In the genomic region with DNA sequence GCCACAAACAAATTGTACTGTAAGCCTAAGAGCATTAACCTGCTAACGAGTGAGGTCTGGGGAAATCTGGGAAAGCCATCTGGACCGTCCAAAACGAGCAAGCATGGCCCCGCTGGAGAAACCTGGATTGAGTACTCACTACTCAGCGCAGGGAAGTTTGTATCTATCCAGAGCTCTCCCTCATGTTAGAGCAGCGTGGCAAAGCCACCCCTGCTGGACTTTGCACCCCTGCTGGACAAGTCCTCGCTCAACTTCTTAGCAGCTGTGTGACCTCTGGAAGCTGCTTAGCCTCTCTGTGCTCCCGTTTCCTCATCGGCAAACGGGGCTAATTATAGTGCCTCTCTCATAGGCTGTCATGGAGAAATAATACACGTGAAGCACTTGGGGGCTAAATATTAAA, we compare ENCODE assay signal across 3 cellular contexts.
TF ChIP-seq lines count a peak whose summit lies in the region.

No MANE protein-coding gene starts in this region.

TF ChIP-seq in K562, 482 proteins besides CTCF, POLR2A, EP300 and RAD21:
- no peak for TF ChIP-seq ZNF778 (CRISPR knock-in tag; IDR thresholded peaks at IDR 0.05)
- no peak for TF ChIP-seq FOXJ3 (CRISPR knock-in tag; IDR thresholded peaks at IDR 0.05)
- TF ChIP-seq MEF2A (IDR thresholded peaks at IDR 0.05; ENCODE audit: control insufficient read depth, low read depth, low read length): no peak
- TF ChIP-seq, protein P1, sequence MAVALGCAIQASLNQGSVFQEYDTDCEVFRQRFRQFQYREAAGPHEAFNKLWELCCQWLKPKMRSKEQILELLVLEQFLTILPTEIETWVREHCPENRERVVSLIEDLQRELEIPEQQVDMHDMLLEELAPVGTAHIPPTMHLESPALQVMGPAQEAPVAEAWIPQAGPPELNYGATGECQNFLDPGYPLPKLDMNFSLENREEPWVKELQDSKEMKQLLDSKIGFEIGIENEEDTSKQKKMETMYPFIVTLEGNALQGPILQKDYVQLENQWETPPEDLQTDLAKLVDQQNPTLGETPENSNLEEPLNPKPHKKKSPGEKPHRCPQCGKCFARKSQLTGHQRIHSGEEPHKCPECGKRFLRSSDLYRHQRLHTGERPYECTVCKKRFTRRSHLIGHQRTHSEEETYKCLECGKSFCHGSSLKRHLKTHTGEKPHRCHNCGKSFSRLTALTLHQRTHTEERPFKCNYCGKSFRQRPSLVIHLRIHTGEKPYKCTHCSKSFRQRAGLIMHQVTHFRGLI (CRISPR knock-in tag; IDR thresholded peaks at IDR 0.05): no peak
- TF ChIP-seq HDAC2 (IDR thresholded peaks at IDR 0.05): 0 out of 2 replicates have a peak, but pooled peaks have one; percentile 37
- no peak for TF ChIP-seq TCF7 (IDR thresholded peaks at IDR 0.05; ENCODE audit: borderline replicate concordance)
- peak; percentile 91 for TF ChIP-seq BCOR (IDR thresholded peaks at IDR 0.05)
- TF ChIP-seq ZNF224 (CRISPR knock-in tag; IDR thresholded peaks at IDR 0.05): no peak
- no peak for TF ChIP-seq ZNF766 (CRISPR knock-in tag; conservative IDR thresholded peaks at IDR 0.05)
- TF ChIP-seq NCOA6 (IDR thresholded peaks at IDR 0.05): no peak
- peak; percentile 87 for TF ChIP-seq ZFP36 (IDR thresholded peaks at IDR 0.05; ENCODE audit: low read depth, low read length, partially characterized antibody)
- peak in 1 of 2 experiments; percentile 59; a peak in 1 of 4 replicates for TF ChIP-seq RCOR1 (IDR thresholded peaks at IDR 0.05; ENCODE audit: borderline replicate concordance in 1 of 2, low read depth in 2 of 2, low read length in 2 of 2)
- TF ChIP-seq TBP (optimal IDR thresholded peaks at IDR 0.05; ENCODE audit: low read depth, low read length): no peak
- TF ChIP-seq SIX5 (IDR thresholded peaks at IDR 0.05; ENCODE audit: borderline replicate concordance in 1 of 2, insufficient read depth in 1 of 2, low read depth in 1 of 2, low read length in 2 of 2): no peak
- no peak for TF ChIP-seq CEBPB (tag; IDR thresholded peaks at IDR 0.05)
- TF ChIP-seq FUS (optimal IDR thresholded peaks at IDR 0.05; ENCODE audit: low read depth, low read length): no peak
- no peak for TF ChIP-seq NUFIP1 (IDR thresholded peaks at IDR 0.05; ENCODE audit: partially characterized antibody)
- TF ChIP-seq KDM1A (IDR thresholded peaks at IDR 0.05): peak; percentile 42 to 73; a peak in 3 of 4 replicates
- TF ChIP-seq SRSF1 (IDR thresholded peaks at IDR 0.05; ENCODE audit: low read depth, low read length): no peak
- no peak for TF ChIP-seq NFATC3 (IDR thresholded peaks at IDR 0.05)
- no peak for TF ChIP-seq TEAD4 (IDR thresholded peaks at IDR 0.05; ENCODE audit: low read length)
- no peak for TF ChIP-seq TEAD4 (CRISPR knock-in tag; IDR thresholded peaks at IDR 0.05; ENCODE audit: borderline replicate concordance)

TF ChIP-seq in HepG2, 621 proteins besides CTCF, POLR2A, EP300 and RAD21 (continues in another document):
- TF ChIP-seq ZMYM3 (CRISPR knock-in tag; IDR thresholded peaks at IDR 0.05) (peak; percentile 86), PAX8 (CRISPR knock-in tag; IDR thresholded peaks at IDR 0.05; ENCODE audit: borderline replicate concordance) (no peak), ZNF747 (CRISPR knock-in tag; IDR thresholded peaks at IDR 0.05; ENCODE audit: borderline replicate concordance) (no peak), ZNF264 (CRISPR knock-in tag; IDR thresholded peaks at IDR 0.05) (no peak), ZBTB7B (CRISPR knock-in tag; IDR thresholded peaks at IDR 0.05) (no peak), HNF4A (CRISPR knock-in tag; IDR thresholded peaks at IDR 0.05) (peak; percentile 48; the same call in 1 of the 2 replicates), REL (CRISPR knock-in tag; conservative IDR thresholded peaks at IDR 0.05) (no peak), ZFP36 (IDR thresholded peaks at IDR 0.05; ENCODE audit: borderline replicate concordance, low read depth, low read length, partially characterized antibody) (peak; percentile 25), CREB1 (IDR thresholded peaks at IDR 0.05) (no peak), CREB1 (CRISPR knock-in tag; IDR thresholded peaks at IDR 0.05) (no peak), ZNF205 (CRISPR knock-in tag; IDR thresholded peaks at IDR 0.05) (no peak)
- TF ChIP-seq, protein P2, sequence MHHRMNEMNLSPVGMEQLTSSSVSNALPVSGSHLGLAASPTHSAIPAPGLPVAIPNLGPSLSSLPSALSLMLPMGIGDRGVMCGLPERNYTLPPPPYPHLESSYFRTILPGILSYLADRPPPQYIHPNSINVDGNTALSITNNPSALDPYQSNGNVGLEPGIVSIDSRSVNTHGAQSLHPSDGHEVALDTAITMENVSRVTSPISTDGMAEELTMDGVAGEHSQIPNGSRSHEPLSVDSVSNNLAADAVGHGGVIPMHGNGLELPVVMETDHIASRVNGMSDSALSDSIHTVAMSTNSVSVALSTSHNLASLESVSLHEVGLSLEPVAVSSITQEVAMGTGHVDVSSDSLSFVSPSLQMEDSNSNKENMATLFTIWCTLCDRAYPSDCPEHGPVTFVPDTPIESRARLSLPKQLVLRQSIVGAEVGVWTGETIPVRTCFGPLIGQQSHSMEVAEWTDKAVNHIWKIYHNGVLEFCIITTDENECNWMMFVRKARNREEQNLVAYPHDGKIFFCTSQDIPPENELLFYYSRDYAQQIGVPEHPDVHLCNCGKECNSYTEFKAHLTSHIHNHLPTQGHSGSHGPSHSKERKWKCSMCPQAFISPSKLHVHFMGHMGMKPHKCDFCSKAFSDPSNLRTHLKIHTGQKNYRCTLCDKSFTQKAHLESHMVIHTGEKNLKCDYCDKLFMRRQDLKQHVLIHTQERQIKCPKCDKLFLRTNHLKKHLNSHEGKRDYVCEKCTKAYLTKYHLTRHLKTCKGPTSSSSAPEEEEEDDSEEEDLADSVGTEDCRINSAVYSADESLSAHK (CRISPR knock-in tag; IDR thresholded peaks at IDR 0.05; ENCODE audit: borderline replicate concordance): no peak
- TF ChIP-seq, protein P3, sequence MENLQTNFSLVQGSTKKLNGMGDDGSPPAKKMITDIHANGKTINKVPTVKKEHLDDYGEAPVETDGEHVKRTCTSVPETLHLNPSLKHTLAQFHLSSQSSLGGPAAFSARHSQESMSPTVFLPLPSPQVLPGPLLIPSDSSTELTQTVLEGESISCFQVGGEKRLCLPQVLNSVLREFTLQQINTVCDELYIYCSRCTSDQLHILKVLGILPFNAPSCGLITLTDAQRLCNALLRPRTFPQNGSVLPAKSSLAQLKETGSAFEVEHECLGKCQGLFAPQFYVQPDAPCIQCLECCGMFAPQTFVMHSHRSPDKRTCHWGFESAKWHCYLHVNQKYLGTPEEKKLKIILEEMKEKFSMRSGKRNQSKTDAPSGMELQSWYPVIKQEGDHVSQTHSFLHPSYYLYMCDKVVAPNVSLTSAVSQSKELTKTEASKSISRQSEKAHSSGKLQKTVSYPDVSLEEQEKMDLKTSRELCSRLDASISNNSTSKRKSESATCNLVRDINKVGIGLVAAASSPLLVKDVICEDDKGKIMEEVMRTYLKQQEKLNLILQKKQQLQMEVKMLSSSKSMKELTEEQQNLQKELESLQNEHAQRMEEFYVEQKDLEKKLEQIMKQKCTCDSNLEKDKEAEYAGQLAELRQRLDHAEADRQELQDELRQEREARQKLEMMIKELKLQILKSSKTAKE (CRISPR knock-in tag; IDR thresholded peaks at IDR 0.05; ENCODE audit: borderline replicate concordance): no peak
- TF ChIP-seq, protein P4, sequence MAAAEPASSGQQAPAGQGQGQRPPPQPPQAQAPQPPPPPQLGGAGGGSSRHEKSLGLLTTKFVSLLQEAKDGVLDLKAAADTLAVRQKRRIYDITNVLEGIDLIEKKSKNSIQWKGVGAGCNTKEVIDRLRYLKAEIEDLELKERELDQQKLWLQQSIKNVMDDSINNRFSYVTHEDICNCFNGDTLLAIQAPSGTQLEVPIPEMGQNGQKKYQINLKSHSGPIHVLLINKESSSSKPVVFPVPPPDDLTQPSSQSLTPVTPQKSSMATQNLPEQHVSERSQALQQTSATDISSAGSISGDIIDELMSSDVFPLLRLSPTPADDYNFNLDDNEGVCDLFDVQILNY (CRISPR knock-in tag; conservative IDR thresholded peaks at IDR 0.05): no peak
- TF ChIP-seq, protein P5, sequence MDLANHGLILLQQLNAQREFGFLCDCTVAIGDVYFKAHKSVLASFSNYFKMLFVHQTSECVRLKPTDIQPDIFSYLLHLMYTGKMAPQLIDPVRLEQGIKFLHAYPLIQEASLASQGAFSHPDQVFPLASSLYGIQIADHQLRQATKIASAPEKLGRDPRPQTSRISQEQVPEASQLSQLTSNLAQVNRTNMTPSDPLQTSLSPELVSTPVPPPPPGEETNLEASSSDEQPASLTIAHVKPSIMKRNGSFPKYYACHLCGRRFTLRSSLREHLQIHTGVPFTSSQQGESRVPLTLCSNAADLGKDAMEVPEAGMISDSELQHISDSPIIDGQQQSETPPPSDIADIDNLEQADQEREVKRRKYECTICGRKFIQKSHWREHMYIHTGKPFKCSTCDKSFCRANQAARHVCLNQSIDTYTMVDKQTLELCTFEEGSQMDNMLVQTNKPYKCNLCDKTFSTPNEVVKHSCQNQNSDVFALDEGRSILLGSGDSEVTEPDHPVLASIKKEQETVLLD (CRISPR knock-in tag; IDR thresholded peaks at IDR 0.05; ENCODE audit: low read depth): no peak
- TF ChIP-seq, protein P6, sequence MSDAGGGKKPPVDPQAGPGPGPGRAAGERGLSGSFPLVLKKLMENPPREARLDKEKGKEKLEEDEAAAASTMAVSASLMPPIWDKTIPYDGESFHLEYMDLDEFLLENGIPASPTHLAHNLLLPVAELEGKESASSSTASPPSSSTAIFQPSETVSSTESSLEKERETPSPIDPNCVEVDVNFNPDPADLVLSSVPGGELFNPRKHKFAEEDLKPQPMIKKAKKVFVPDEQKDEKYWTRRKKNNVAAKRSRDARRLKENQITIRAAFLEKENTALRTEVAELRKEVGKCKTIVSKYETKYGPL (CRISPR knock-in tag; IDR thresholded peaks at IDR 0.05): no peak

TF ChIP-seq in GM23338, 12 proteins besides CTCF, POLR2A, EP300 and RAD21:
- TF ChIP-seq CREB1 (CRISPR knock-in tag; IDR thresholded peaks at IDR 0.05; ENCODE audit: low read depth): no peak
- no peak for TF ChIP-seq ZNF331 (CRISPR knock-in tag; IDR thresholded peaks at IDR 0.05; ENCODE audit: low read depth)
- TF ChIP-seq ZNF114 (CRISPR knock-in tag; IDR thresholded peaks at IDR 0.05): no peak
